ENCODE assay signal across 8 cellular contexts in the genomic region with DNA sequence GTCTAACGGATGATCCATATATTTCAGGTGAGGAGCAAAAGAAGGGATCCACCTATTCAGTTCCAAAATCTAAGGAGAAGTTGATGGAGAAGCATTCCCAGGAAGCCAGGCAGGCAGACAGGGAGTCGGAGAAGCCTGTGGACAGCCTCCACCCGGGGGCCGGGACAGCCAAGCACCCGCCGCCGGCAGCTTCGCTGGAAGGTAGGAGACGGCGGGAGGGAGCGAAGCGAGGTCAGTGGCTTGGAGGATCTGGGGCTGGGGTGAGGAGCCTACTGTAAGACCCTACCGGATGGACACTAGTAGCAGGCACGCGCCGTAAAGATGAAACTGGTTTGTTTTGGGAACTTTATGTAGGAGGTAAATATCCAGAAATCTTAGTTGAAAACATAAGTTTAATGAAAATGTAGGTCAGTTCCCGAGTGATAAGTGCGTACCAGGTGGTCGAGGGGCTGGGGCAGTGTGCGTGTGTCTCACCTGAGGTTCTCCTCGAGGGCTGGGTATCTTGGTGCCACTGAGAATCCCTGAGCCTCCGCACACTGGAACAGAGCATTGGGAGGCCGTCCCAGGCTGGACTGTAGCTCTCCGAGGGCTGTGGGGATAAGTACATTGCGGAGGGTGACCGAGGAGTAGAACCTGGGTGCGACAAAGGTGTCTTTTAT. TPM values are rescaled to one million over a fixed set of nuclear protein-coding genes. Genes with fewer than 3 reads are reported as not detected.
DNase-seq lines count a peak whose midpoint lies in the region; ATAC-seq and TF ChIP-seq lines count a peak whose summit lies in the region.

No MANE protein-coding gene starts in this region.

- peaks cover 11% of the 10 kb centered on the region for H3K4me1 Mint-ChIP-seq in nephron

- peaks cover 13% of the 10 kb centered on the region for H3K4me1 ChIP-seq in SJSA1 (replicated peaks)

- H3K27me3 Mint-ChIP-seq in nephron (ENCODE audit: low read depth), result no peaks in the 10 kb centered on the region

- no peak for ATAC-seq in HG03196 (IDR thresholded peaks at IDR 0.05; ENCODE audit: unreplicated experiment)

- no peaks in the 10 kb centered on the region for H3K9me3 ChIP-seq in SJSA1 (replicated peaks)

- peaks cover 67% of the 10 kb centered on the region for H3K36me3 ChIP-seq in SJSA1

- H3K27me3 ChIP-seq in SJSA1 (replicated peaks), result no peaks in the 10 kb centered on the region

- peaks cover 2% of the 10 kb centered on the region for H3K9me3 Mint-ChIP-seq in nephron

- no peak for TF ChIP-seq CTCF in nephron (IDR thresholded peaks at IDR 0.05; ENCODE audit: unreplicated experiment in 3 of 3)

- H3K27ac ChIP-seq in SJSA1 (peak overlapping the region; percentile 63), epithelial cell of prostate (peak overlapping the region; percentile 68)

- peak in 2 of 3 donors; percentile 20 to 24 for DNase-seq in stimulated activated CD4-positive, alpha-beta T cell treated with anti-CD3 and anti-CD28 coated beads, Interleukin-12 subunit alpha, Interleukin-12 subunit beta, amount 100 ng/mL, for 48 hours (ENCODE audit: low read depth in 2 of 3, low spot score in 1 of 3)
- DNase-seq in stimulated activated CD4-positive, alpha-beta T cell treated with anti-CD3 and anti-CD28 coated beads, Interleukin-2, amount 100 ng/mL, for 48 hours, result no peak
- DNase-seq in SJSA1 (ENCODE audit: low read depth in 1 of 2, low spot score in 2 of 2) (peak in 1 of 2 experiments; percentile 60), epithelial cell of prostate (ENCODE audit: low read depth, low spot score) (no peak), MV-4-11 (lab: John Stamatoyannopoulos, UW) (no peak), amniotic stem cell (lab: John Stamatoyannopoulos, UW) (no peak)

- peak overlapping the region; percentile 29 to 63 (median 56) for H3K27ac Mint-ChIP-seq in nephron

- H3K4me3 Mint-ChIP-seq in nephron, result peak overlapping the region; percentile 94 to 96 (median 95)

- peak overlapping the region; percentile 91 for H3K4me3 ChIP-seq in SJSA1

- peaks cover 50% of the 10 kb centered on the region for H3K36me3 Mint-ChIP-seq in nephron (ENCODE audit: low read depth)

RNA-seq across cellular contexts. Expression of gene SPATA33, which starts 0.7 kb away (rescaled TPM):
- total RNA-seq in SJSA1 (2014; rRNA removed; shearing (Covaris generic)), result 5.5 and 8.3 TPM in 2 replicates

RNA-seq across cellular contexts. Expression of gene CHMP1A, which starts 0.8 kb away (rescaled TPM):
- 91.1 and 118 TPM in 2 replicates for total RNA-seq in SJSA1 (2014; rRNA removed; shearing (Covaris generic))

RNA-seq across cellular contexts. Expression of gene CDK10, which starts 28.1 kb away (rescaled TPM):
- 26.8 and 29.5 TPM in 2 replicates for total RNA-seq in SJSA1 (2014; rRNA removed; shearing (Covaris generic))

RNA-seq across cellular contexts. Expression of gene SPATA2L, which starts 43.2 kb away (rescaled TPM):
- 12.1 and 18.4 TPM in 2 replicates for total RNA-seq in SJSA1 (2014; rRNA removed; shearing (Covaris generic))

RNA-seq across cellular contexts. Expression of gene DPEP1, which starts 44.9 kb away (rescaled TPM):
- total RNA-seq in SJSA1 (2014; rRNA removed; shearing (Covaris generic)), result 6.2 and 10.7 TPM in 2 replicates

Comparison
In these comparisons a context has a peak if more than half of its experiments do, and no peak if none do; other contexts are left out.
1. DNase-seq: peak in stimulated activated CD4-positive, alpha-beta T cell treated with anti-CD3 and anti-CD28 coated beads, Interleukin-12 subunit alpha, Interleukin-12 subunit beta, amount 100 ng/mL, for 48 hours (2 of 3); none in stimulated activated CD4-positive, alpha-beta T cell treated with anti-CD3 and anti-CD28 coated beads, Interleukin-2, amount 100 ng/mL, for 48 hours (0 of 2), epithelial cell of prostate (single experiment), MV-4-11 (single experiment) and amniotic stem cell (single experiment).